Comparison of ENCODE assay signal across 10 cellular contexts in genomic region chr6:167683028-167683862, GRCh38.
A peak's percentile ranks its signal among the peaks of the same experiment; 100 is the strongest.
DNase-seq lines count a peak whose midpoint lies in the region; ATAC-seq, FAIRE-seq and TF ChIP-seq lines count a peak whose summit lies in the region.
"Had no signal": no experiment of that assay in that cellular context is flagged by ENCODE, and none has a peak within 500 bp of the region (broad histone marks: within the 10 kb centered on the region; RNA-seq: fewer than 3 reads in every experiment).

No MANE protein-coding gene starts in this region.

- H3K4me1 Mint-ChIP-seq in stimulated activated memory B cell treated with anti-CD40 and anti-IgM and Interleukin-4, amounts not matched to agents 10 μg/mL and 1 μg/mL and 100 μg/mL, for 72 hours = peaks cover 18% of the 10 kb centered on the region
- H3K4me1 Mint-ChIP-seq in glutamatergic neuron (ENCODE audit: low read depth, unreplicated experiment) = peaks cover 44% of the 10 kb centered on the region

- H2AFZ ChIP-seq in MM.1S (ENCODE audit: low read length) = no peak overlapping the region

- no peak overlapping the region for H3K9ac ChIP-seq in MM.1S (ENCODE audit: low read length)

- WGBS in small intestine, 3 donors = 48 to 56% (median 52%) methylated on average over 19 of the region's 19 CpGs

- no peak overlapping the region for H3K4me3 Mint-ChIP-seq in stimulated activated memory B cell treated with anti-CD40 and anti-IgM and Interleukin-4, amounts not matched to agents 10 μg/mL and 1 μg/mL and 100 μg/mL, for 72 hours
- H3K4me3 Mint-ChIP-seq in glutamatergic neuron (ENCODE audit: unreplicated experiment) = no peak overlapping the region

- H3K79me2 ChIP-seq in MM.1S (ENCODE audit: low read length) = no peaks in the 10 kb centered on the region

- H3K27me3 Mint-ChIP-seq in stimulated activated memory B cell treated with anti-CD40 and anti-IgM and Interleukin-4, amounts not matched to agents 10 μg/mL and 1 μg/mL and 100 μg/mL, for 72 hours = peaks cover 91% of the 10 kb centered on the region
- peaks cover 11% of the 10 kb centered on the region for H3K27me3 Mint-ChIP-seq in glutamatergic neuron (ENCODE audit: unreplicated experiment)

- ATAC-seq in left colon = peak; percentile 85
- ATAC-seq in stimulated activated memory B cell treated with anti-CD40 and anti-IgM and Interleukin-4, amounts not matched to agents 10 μg/mL and 1 μg/mL and 100 μg/mL, for 72 hours = no peak

- H3K9me2 ChIP-seq in MM.1S (replicated peaks; ENCODE audit: insufficient read depth, low read length) = no peaks in the 10 kb centered on the region

- H3K4me3 ChIP-seq in small intestine (ENCODE audit: low read depth in 1 of 2, low read length in 2 of 2) (no peak overlapping the region), MM.1S (ENCODE audit: low read length) (no peak overlapping the region)

- H3K9me3 ChIP-seq in small intestine (ENCODE audit: control insufficient read depth, low read depth) = no peaks in the 10 kb centered on the region
- H3K9me3 ChIP-seq in MM.1S (replicated peaks; ENCODE audit: insufficient read depth, low read length) = no peaks in the 10 kb centered on the region

- H3F3A ChIP-seq in MM.1S (ENCODE audit: insufficient read depth, low read length) = no peaks in the 10 kb centered on the region

- peaks cover 0 to 3% of the 10 kb centered on the region in 2 donors for H3K27me3 ChIP-seq in small intestine (ENCODE audit: control insufficient read depth in 2 of 2, insufficient read depth in 2 of 2, low read length in 2 of 2)
- H3K27me3 ChIP-seq in MM.1S (replicated peaks; ENCODE audit: insufficient read depth, low read length) = peaks cover 20% of the 10 kb centered on the region

- H3K27ac Mint-ChIP-seq in stimulated activated memory B cell treated with anti-CD40 and anti-IgM and Interleukin-4, amounts not matched to agents 10 μg/mL and 1 μg/mL and 100 μg/mL, for 72 hours = no peak overlapping the region
- no peak overlapping the region for H3K27ac Mint-ChIP-seq in glutamatergic neuron (ENCODE audit: unreplicated experiment)

- no peaks in the 10 kb centered on the region for H4K20me1 ChIP-seq in MM.1S (ENCODE audit: insufficient read depth, low read length)

- H3K27ac ChIP-seq in cingulate gyrus (ENCODE audit: low read depth, low read length) = peak overlapping the region; percentile 94
- peak overlapping the region; percentile 5 to 67 for H3K27ac ChIP-seq in small intestine (ENCODE audit: low read depth in 1 of 2, low read length in 1 of 2)
- H3K27ac ChIP-seq in MM.1S (ENCODE audit: low read length) = no peak overlapping the region

- TF ChIP-seq CTCF in MM.1S (IDR thresholded peaks at IDR 0.05; ENCODE audit: low read length) (no peak), glutamatergic neuron (IDR thresholded peaks at IDR 0.05; ENCODE audit: partially characterized antibody, unreplicated experiment) (no peak)

- H3K4me1 ChIP-seq in small intestine (ENCODE audit: control insufficient read depth in 2 of 2, insufficient read depth in 1 of 2, low read depth in 1 of 2, low read length in 1 of 2) (peaks cover 0 to 3% of the 10 kb centered on the region in 2 donors), MM.1S (ENCODE audit: low read length) (no peaks in the 10 kb centered on the region)

- no peak for FAIRE-seq in small intestine (lab: Jason Lieb, UNC)
- FAIRE-seq: endometrium had no signal

- H3K36me3 Mint-ChIP-seq in stimulated activated memory B cell treated with anti-CD40 and anti-IgM and Interleukin-4, amounts not matched to agents 10 μg/mL and 1 μg/mL and 100 μg/mL, for 72 hours = no peaks in the 10 kb centered on the region
- H3K36me3 Mint-ChIP-seq in glutamatergic neuron (ENCODE audit: unreplicated experiment) = peaks cover 6% of the 10 kb centered on the region

- no peak overlapping the region for H3K4me2 ChIP-seq in MM.1S (ENCODE audit: low read depth, low read length)

- H3K9me3 Mint-ChIP-seq in stimulated activated memory B cell treated with anti-CD40 and anti-IgM and Interleukin-4, amounts not matched to agents 10 μg/mL and 1 μg/mL and 100 μg/mL, for 72 hours = peaks cover 7% of the 10 kb centered on the region
- peaks cover 13% of the 10 kb centered on the region for H3K9me3 Mint-ChIP-seq in glutamatergic neuron (ENCODE audit: unreplicated experiment)

- H3K36me3 ChIP-seq in small intestine (ENCODE audit: control insufficient read depth in 2 of 2, insufficient read depth in 2 of 2, low read length in 2 of 2) (no peaks in the 10 kb centered on the region), MM.1S (replicated peaks; ENCODE audit: insufficient read depth, low read length) (no peaks in the 10 kb centered on the region)

- intact Hi-C loops in left colon (cut with DNase I, micrococcal nuclease) = no loop called here

- DNase-seq in LoVo (ENCODE audit: low spot score) = peak; percentile 80
- DNase-seq in left colon = peak; percentile 62 to 82
- peak; percentile 89 for DNase-seq in small intestine
- no peak for DNase-seq in MM.1S
- DNase-seq in cerebellar nuclear complex (lab: John Stamatoyannopoulos, UW) = no peak
- DNase-seq in glutamatergic neuron = no peak
- DNase-seq: H7 had no signal

Comparison
In these comparisons a context has a peak if more than half of its experiments do, and no peak if none do; other contexts are left out.
1. DNase-seq: peak in LoVo (single experiment), left colon (2 of 2) and small intestine (single experiment); none in MM.1S (single experiment), cerebellar nuclear complex (0 of 2) and glutamatergic neuron (single experiment).